ENCODE assay signal across 20 cellular contexts in the genomic region with DNA sequence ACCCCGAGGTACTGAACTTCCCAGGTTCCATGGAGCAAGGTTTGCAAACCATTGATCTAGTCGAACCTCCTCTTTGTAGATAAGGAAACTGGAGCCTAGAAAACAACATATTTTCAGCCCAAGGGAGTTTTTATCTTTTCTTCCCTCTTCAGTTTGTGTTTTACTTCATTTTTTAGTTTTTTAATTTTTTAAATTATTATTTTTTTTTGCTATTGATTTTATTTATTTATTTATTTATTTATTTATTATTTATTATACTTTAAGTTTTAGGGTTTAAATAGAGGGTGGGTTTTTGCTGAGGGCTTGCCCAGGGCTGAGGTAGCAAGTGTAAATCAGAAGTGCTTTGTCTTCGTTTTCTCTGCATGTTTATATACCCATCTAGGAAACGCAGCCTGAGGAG.
"Had no signal": no experiment of that assay in that cellular context is flagged by ENCODE, and none has a peak within 500 bp of the region (broad histone marks: within the 10 kb centered on the region; RNA-seq: fewer than 3 reads in every experiment).

No MANE protein-coding gene starts in this region.

- H3K9me3 ChIP-seq: colonic mucosa, esophagus muscularis mucosa, gastroesophageal sphincter, heart left ventricle, left lung, lower lobe of right lung had no signal

- FAIRE-seq: endothelial cell of umbilical vein, islet of Langerhans, keratinocyte had no signal

- ATAC-seq: effector memory CD8-positive, alpha-beta T cell; gastroesophageal sphincter; heart left ventricle; left cardiac atrium; left lung; left ventricle myocardium superior; lower lobe of right lung; naive thymus-derived CD4-positive, alpha-beta T cell had no signal

- H3K27ac ChIP-seq: colonic mucosa, esophagus muscularis mucosa, gastroesophageal sphincter, heart left ventricle, left lung, lower lobe of right lung had no signal

- H3K27me3 Mint-ChIP-seq: dendritic cell treated with granulocyte-macrophage colony-stimulating factor and Interleukin-4, amounts not matched to agents 40 ng/mL and 50 ng/mL, for 4 days; effector memory CD8-positive, alpha-beta T cell; naive thymus-derived CD4-positive, alpha-beta T cell had no signal

- H3K4me3 Mint-ChIP-seq: dendritic cell treated with granulocyte-macrophage colony-stimulating factor and Interleukin-4, amounts not matched to agents 40 ng/mL and 50 ng/mL, for 4 days; effector memory CD8-positive, alpha-beta T cell; mesothelial cell of epicardium; naive thymus-derived CD4-positive, alpha-beta T cell had no signal

- H3K4me1 Mint-ChIP-seq: mesothelial cell of epicardium; naive thymus-derived CD4-positive, alpha-beta T cell had no signal

- H3K4me1 ChIP-seq: colonic mucosa, esophagus muscularis mucosa, gastroesophageal sphincter, heart left ventricle, left lung, lower lobe of right lung had no signal

- H3K27ac Mint-ChIP-seq: dendritic cell treated with granulocyte-macrophage colony-stimulating factor and Interleukin-4, amounts not matched to agents 40 ng/mL and 50 ng/mL, for 4 days; effector memory CD8-positive, alpha-beta T cell; mesothelial cell of epicardium; naive thymus-derived CD4-positive, alpha-beta T cell had no signal

- H3K36me3 ChIP-seq: colonic mucosa had no signal

- H3K4me3 ChIP-seq: colonic mucosa, esophagus muscularis mucosa, gastroesophageal sphincter, heart left ventricle, left lung, lower lobe of right lung had no signal

- DNase-seq: colonic mucosa; cortex of kidney; effector CD8-positive, alpha-beta T cell; effector memory CD8-positive, alpha-beta T cell; foreskin melanocyte; heart left ventricle; hippocampal formation; left cardiac atrium; left lung; left ventricle myocardium superior; lower lobe of right lung; mesenchymal stem cell; naive thymus-derived CD4-positive, alpha-beta T cell had no signal

- H3K27me3 ChIP-seq: colonic mucosa, esophagus muscularis mucosa, gastroesophageal sphincter, heart left ventricle, left lung had no signal

- H3K9me3 Mint-ChIP-seq: dendritic cell treated with granulocyte-macrophage colony-stimulating factor and Interleukin-4, amounts not matched to agents 40 ng/mL and 50 ng/mL, for 4 days; effector memory CD8-positive, alpha-beta T cell; mesothelial cell of epicardium; naive thymus-derived CD4-positive, alpha-beta T cell had no signal
